Comparison of ENCODE assay signal across 1 cellular context in the genomic region with DNA sequence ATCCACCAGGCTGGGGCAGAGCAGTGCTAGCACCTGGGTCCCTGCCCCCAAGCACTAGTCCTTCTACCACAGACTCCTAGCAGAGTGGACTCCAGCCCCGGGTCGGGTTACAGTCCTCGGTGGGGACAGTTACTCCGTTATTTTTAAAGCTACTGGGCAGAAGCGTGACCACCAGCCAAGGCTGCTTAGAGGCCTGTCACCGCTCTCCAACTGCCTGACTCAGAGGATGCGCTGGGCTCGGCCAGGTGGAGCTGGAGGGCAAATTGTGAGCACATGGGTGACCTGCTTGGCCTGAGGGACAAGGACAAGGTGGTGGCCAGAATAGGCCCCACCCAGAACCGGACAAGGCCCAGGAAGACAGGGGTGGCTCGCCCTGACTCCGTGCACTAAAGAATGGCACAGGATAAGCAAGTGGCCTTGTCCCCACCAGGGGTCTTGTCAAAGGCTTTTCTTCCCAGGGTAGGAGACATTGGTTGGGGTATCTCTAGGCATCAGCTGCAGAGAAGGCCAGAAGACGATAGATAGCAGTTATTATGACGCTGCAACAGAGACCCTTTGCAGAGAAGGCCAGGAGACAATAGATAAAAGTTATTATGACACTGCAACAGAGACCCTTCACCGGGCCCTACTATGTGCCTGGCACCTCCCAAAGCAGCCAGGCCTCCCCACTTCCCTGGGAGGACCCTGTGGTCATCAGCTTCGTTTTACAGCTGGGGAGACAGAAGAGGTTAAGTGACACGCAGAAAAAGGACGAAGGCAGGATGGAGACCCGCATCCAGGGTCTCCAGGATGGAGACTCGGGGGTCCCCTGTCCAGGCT.
A peak's percentile ranks its signal among the peaks of the same experiment; 100 is the strongest.
TF ChIP-seq lines count a peak whose summit lies in the region.

No MANE protein-coding gene starts in this region.

TF ChIP-seq in K562, 482 proteins besides CTCF, POLR2A, EP300 and RAD21 (continued from another document and continues in another):
- TF ChIP-seq XRCC5 (IDR thresholded peaks at IDR 0.05; ENCODE audit: low read depth, low read length) (no peak), FOS (IDR thresholded peaks at IDR 0.05; ENCODE audit: extremely low read depth, insufficient read length) (no peak), ZNF175 (CRISPR knock-in tag; IDR thresholded peaks at IDR 0.05; ENCODE audit: low read depth) (no peak), ZBTB7A (IDR thresholded peaks at IDR 0.05; ENCODE audit: borderline replicate concordance, control insufficient read depth, low read depth, low read length) (peak; percentile 28; the same call in 1 of the 2 replicates), COPS2 (conservative IDR thresholded peaks at IDR 0.05) (no peak), KDM5B (IDR thresholded peaks at IDR 0.05; ENCODE audit: insufficient replicate concordance, low read depth, low read length) (no peak), TGIF2 (CRISPR knock-in tag; IDR thresholded peaks at IDR 0.05) (no peak), ZFX (CRISPR knock-in tag; IDR thresholded peaks at IDR 0.05) (peak; percentile 62), MNT (conservative IDR thresholded peaks at IDR 0.05) (peak in 1 of 2 experiments; percentile 51; a peak in 1 of 4 replicates), RNF219 (CRISPR knock-in tag; IDR thresholded peaks at IDR 0.05) (no peak), KDM1A (IDR thresholded peaks at IDR 0.05) (no peak), ILK (tag; IDR thresholded peaks at IDR 0.05; ENCODE audit: borderline replicate concordance, low read depth) (no peak), SNRNP70 (optimal IDR thresholded peaks at IDR 0.05; ENCODE audit: low read depth, low read length) (no peak), MCM2 (IDR thresholded peaks at IDR 0.05; ENCODE audit: low read depth) (no peak), FOXK2 (conservative IDR thresholded peaks at IDR 0.05 in 1 of 2, IDR thresholded peaks at IDR 0.05 in 1 of 2; ENCODE audit: low read depth in 2 of 2) (no peak), MITF (IDR thresholded peaks at IDR 0.05) (no peak), TBP (optimal IDR thresholded peaks at IDR 0.05; ENCODE audit: low read depth, low read length) (peak; percentile 9), SLC30A9 (CRISPR knock-in tag; IDR thresholded peaks at IDR 0.05) (no peak), POLR2H (tag; IDR thresholded peaks at IDR 0.05; ENCODE audit: low read depth) (no peak), TAL1 (IDR thresholded peaks at IDR 0.05) (peak; percentile 70; the same call in 1 of the 2 replicates), CTBP1 (IDR thresholded peaks at IDR 0.05; ENCODE audit: borderline replicate concordance) (peak; percentile 42; the same call in 1 of the 2 replicates), ZNF699 (CRISPR knock-in tag; IDR thresholded peaks at IDR 0.05; ENCODE audit: insufficient replicate concordance) (no peak), NCOA4 (IDR thresholded peaks at IDR 0.05; ENCODE audit: partially characterized antibody) (no peak), MEF2A (IDR thresholded peaks at IDR 0.05; ENCODE audit: control insufficient read depth, low read depth, low read length) (no peak), NFIX (CRISPR knock-in tag; IDR thresholded peaks at IDR 0.05; ENCODE audit: low read depth) (no peak), ZBTB11 (CRISPR knock-in tag; IDR thresholded peaks at IDR 0.05) (peak in 1 of 3 experiments; percentile 21; a peak in 1 of 6 replicates), UBTF (IDR thresholded peaks at IDR 0.05; ENCODE audit: borderline replicate concordance in 1 of 2, low read depth in 2 of 2, low read length in 2 of 2) (no peak), SIRT6 (IDR thresholded peaks at IDR 0.05; ENCODE audit: low read depth, low read length) (no peak), SREBF2 (CRISPR knock-in tag; IDR thresholded peaks at IDR 0.05) (no peak), STAT5A (IDR thresholded peaks at IDR 0.05; ENCODE audit: borderline replicate concordance, low read length) (no peak; the same call in 1 of the 2 replicates), ZFP1 (CRISPR knock-in tag; IDR thresholded peaks at IDR 0.05) (no peak), RBFOX2 (IDR thresholded peaks at IDR 0.05; ENCODE audit: low read depth, low read length) (peak; percentile 32; the same call in 1 of the 2 replicates), ZNF408 (CRISPR knock-in tag; IDR thresholded peaks at IDR 0.05; ENCODE audit: low read depth) (no peak), TCF3 (CRISPR knock-in tag; IDR thresholded peaks at IDR 0.05) (peak; percentile 64), STAT5B (CRISPR knock-in tag; IDR thresholded peaks at IDR 0.05) (no peak), ETV5 (CRISPR knock-in tag; IDR thresholded peaks at IDR 0.05; ENCODE audit: low read depth) (no peak), ZNF764 (CRISPR knock-in tag; IDR thresholded peaks at IDR 0.05; ENCODE audit: low read depth) (no peak), BRCA1 (IDR thresholded peaks at IDR 0.05) (no peak), BRCA1 (CRISPR knock-in tag; IDR thresholded peaks at IDR 0.05) (no peak), BHLHE40 (IDR thresholded peaks at IDR 0.05; ENCODE audit: low read length) (no peak), NEUROD1 (IDR thresholded peaks at IDR 0.05; ENCODE audit: borderline replicate concordance, low read depth, low read length, partially characterized antibody) (no peak), XRCC3 (IDR thresholded peaks at IDR 0.05) (no peak)
- TF ChIP-seq, protein P1, sequence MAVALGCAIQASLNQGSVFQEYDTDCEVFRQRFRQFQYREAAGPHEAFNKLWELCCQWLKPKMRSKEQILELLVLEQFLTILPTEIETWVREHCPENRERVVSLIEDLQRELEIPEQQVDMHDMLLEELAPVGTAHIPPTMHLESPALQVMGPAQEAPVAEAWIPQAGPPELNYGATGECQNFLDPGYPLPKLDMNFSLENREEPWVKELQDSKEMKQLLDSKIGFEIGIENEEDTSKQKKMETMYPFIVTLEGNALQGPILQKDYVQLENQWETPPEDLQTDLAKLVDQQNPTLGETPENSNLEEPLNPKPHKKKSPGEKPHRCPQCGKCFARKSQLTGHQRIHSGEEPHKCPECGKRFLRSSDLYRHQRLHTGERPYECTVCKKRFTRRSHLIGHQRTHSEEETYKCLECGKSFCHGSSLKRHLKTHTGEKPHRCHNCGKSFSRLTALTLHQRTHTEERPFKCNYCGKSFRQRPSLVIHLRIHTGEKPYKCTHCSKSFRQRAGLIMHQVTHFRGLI (CRISPR knock-in tag; IDR thresholded peaks at IDR 0.05) = no peak
- TF ChIP-seq, protein P2, sequence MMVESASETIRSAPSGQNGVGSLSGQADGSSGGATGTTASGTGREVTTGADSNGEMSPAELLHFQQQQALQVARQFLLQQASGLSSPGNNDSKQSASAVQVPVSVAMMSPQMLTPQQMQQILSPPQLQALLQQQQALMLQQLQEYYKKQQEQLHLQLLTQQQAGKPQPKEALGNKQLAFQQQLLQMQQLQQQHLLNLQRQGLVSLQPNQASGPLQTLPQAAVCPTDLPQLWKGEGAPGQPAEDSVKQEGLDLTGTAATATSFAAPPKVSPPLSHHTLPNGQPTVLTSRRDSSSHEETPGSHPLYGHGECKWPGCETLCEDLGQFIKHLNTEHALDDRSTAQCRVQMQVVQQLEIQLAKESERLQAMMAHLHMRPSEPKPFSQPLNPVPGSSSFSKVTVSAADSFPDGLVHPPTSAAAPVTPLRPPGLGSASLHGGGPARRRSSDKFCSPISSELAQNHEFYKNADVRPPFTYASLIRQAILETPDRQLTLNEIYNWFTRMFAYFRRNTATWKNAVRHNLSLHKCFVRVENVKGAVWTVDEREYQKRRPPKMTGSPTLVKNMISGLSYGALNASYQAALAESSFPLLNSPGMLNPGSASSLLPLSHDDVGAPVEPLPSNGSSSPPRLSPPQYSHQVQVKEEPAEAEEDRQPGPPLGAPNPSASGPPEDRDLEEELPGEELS (CRISPR knock-in tag; IDR thresholded peaks at IDR 0.05; ENCODE audit: borderline replicate concordance) = no peak
- TF ChIP-seq, protein P3, sequence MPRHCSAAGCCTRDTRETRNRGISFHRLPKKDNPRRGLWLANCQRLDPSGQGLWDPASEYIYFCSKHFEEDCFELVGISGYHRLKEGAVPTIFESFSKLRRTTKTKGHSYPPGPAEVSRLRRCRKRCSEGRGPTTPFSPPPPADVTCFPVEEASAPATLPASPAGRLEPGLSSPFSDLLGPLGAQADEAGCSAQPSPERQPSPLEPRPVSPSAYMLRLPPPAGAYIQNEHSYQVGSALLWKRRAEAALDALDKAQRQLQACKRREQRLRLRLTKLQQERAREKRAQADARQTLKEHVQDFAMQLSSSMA (CRISPR knock-in tag; IDR thresholded peaks at IDR 0.05) = no peak
- TF ChIP-seq, protein P4, sequence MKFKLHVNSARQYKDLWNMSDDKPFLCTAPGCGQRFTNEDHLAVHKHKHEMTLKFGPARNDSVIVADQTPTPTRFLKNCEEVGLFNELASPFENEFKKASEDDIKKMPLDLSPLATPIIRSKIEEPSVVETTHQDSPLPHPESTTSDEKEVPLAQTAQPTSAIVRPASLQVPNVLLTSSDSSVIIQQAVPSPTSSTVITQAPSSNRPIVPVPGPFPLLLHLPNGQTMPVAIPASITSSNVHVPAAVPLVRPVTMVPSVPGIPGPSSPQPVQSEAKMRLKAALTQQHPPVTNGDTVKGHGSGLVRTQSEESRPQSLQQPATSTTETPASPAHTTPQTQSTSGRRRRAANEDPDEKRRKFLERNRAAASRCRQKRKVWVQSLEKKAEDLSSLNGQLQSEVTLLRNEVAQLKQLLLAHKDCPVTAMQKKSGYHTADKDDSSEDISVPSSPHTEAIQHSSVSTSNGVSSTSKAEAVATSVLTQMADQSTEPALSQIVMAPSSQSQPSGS (CRISPR knock-in tag; IDR thresholded peaks at IDR 0.05) = no peak
